Comparison of ENCODE assay signal across 25 cellular contexts in the genomic region with DNA sequence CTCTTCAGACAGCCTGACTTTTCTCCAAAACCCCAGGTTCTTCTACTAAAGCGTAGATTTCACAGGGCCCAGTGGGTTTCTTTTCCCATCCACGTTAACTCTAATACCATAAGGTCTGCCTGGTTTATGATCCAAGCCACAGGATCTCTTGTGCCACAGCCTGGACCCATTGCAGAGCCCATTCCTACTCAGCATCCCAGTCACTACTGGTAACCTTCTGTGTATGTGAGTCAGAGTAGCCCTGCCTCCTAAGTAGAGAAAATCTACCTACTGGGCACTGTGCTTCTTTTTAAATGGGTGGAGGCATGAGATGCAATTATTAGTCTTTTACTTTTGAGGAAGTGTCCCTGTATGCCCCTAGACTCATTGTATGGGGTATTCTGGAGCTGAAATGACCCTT. TPM values are rescaled to one million over a fixed set of nuclear protein-coding genes. Genes with fewer than 3 reads are reported as not detected.
A peak's percentile ranks its signal among the peaks of the same experiment; 100 is the strongest.
DNase-seq lines count a peak whose midpoint lies in the region; ATAC-seq and TF ChIP-seq lines count a peak whose summit lies in the region.
"Had no signal": no experiment of that assay in that cellular context is flagged by ENCODE, and none has a peak within 500 bp of the region (broad histone marks: within the 10 kb centered on the region; RNA-seq: fewer than 3 reads in every experiment).

No MANE protein-coding gene starts in this region.

- H3K36me3 Mint-ChIP-seq in HFFc6 (ENCODE audit: low read depth) (no peaks in the 10 kb centered on the region), nephron (ENCODE audit: low read depth) (no peaks in the 10 kb centered on the region)
- no peaks in the 10 kb centered on the region for H3K36me3 Mint-ChIP-seq in activated CD4-positive, alpha-beta T cell treated with anti-CD3 and anti-CD28 coated beads, Interleukin-2, amount 10 ng/mL, durations not matched to agents 7 days and 5 days (ENCODE audit: low read depth)

- no peak for TF ChIP-seq CTCF in AG04450 (IDR thresholded peaks at IDR 0.05; ENCODE audit: low read depth, low read length)
- no peak for TF ChIP-seq CTCF in HFFc6 (IDR thresholded peaks at IDR 0.05)
- no peak for TF ChIP-seq CTCF in epithelial cell of esophagus (IDR thresholded peaks at IDR 0.05; ENCODE audit: insufficient read depth, low read depth, low read length, missing control alignments)
- TF ChIP-seq CTCF in nephron (IDR thresholded peaks at IDR 0.05; ENCODE audit: unreplicated experiment in 3 of 3): no peak

- ATAC-seq in GM18519 (IDR thresholded peaks at IDR 0.05; ENCODE audit: low FRiP score, unreplicated experiment) (no peak), HG03439 (IDR thresholded peaks at IDR 0.05; ENCODE audit: unreplicated experiment) (no peak), HG03135 (IDR thresholded peaks at IDR 0.05; ENCODE audit: unreplicated experiment) (no peak)
- ATAC-seq: Right ventricle myocardium inferior had no signal

- H3K27ac ChIP-seq in AG04450 (ENCODE audit: low read depth, low read length): peak overlapping the region; percentile 58
- H3K27ac ChIP-seq: 22Rv1, C4-2B had no signal

- peaks cover 47% of the 10 kb centered on the region for H3K4me1 Mint-ChIP-seq in HFFc6 (ENCODE audit: low read depth)
- H3K4me1 Mint-ChIP-seq in nephron: peaks cover 30% of the 10 kb centered on the region
- peaks cover 4% of the 10 kb centered on the region for H3K4me1 Mint-ChIP-seq in activated CD4-positive, alpha-beta T cell treated with anti-CD3 and anti-CD28 coated beads, Interleukin-2, amount 10 ng/mL, durations not matched to agents 7 days and 5 days

- no peaks in the 10 kb centered on the region for H3K27me3 ChIP-seq in AG04450 (ENCODE audit: control insufficient read depth, insufficient read depth, low read length)
- H3K27me3 ChIP-seq: MG63, SJSA1 had no signal

- H3K9me3 ChIP-seq in AG04450 (ENCODE audit: control insufficient read depth, insufficient read depth, low read length): no peaks in the 10 kb centered on the region
- H3K9me3 ChIP-seq: MG63, SJSA1 had no signal

- no peak for DNase-seq in AG04450 (ENCODE audit: low read depth, low spot score)
- peak; percentile 17 for DNase-seq in HFFc6
- peak; percentile 11 for DNase-seq in epithelial cell of esophagus (ENCODE audit: low read depth)
- DNase-seq in activated CD4-positive, alpha-beta T cell treated with anti-CD3 and anti-CD28 coated beads, Interleukin-2, amount 10 ng/mL, durations not matched to agents 7 days and 5 days: no peak
- DNase-seq: ACHN, DMS53, EL, GF-D8, H9, Kasumi-1, MG63, NCI-H1417, NCI-H1694 treated with DMSO at 0.1 percent for 48 hours, NCI-H2081 treated with DMSO at 0.1 percent for 48 hours, NCI-H524 treated with DMSO at 0.1 percent for 48 hours, NCI-H82 had no signal

- H3K4me3 Mint-ChIP-seq in HFFc6: no peak overlapping the region
- peak overlapping the region in 2 of 3 experiments; percentile 40 to 59 for H3K4me3 Mint-ChIP-seq in nephron
- H3K4me3 Mint-ChIP-seq in activated CD4-positive, alpha-beta T cell treated with anti-CD3 and anti-CD28 coated beads, Interleukin-2, amount 10 ng/mL, durations not matched to agents 7 days and 5 days: no peak overlapping the region

- H3K27ac Mint-ChIP-seq in HFFc6: peak overlapping the region; percentile 72; the same call in 1 of the 2 replicates
- no peak overlapping the region for H3K27ac Mint-ChIP-seq in nephron
- no peak overlapping the region for H3K27ac Mint-ChIP-seq in activated CD4-positive, alpha-beta T cell treated with anti-CD3 and anti-CD28 coated beads, Interleukin-2, amount 10 ng/mL, durations not matched to agents 7 days and 5 days
- H3K27ac Mint-ChIP-seq: H9 had no signal

- H3K4me3 ChIP-seq in AG04450 (ENCODE audit: low read depth, low read length) (no peak overlapping the region), epithelial cell of esophagus (ENCODE audit: low read length) (no peak overlapping the region)
- H3K4me3 ChIP-seq: MG63, SJSA1 had no signal

- H3K9me3 Mint-ChIP-seq in HFFc6 (peaks cover 3% of the 10 kb centered on the region; the same call in 1 of the 2 replicates), nephron (no peaks in the 10 kb centered on the region)
- H3K9me3 Mint-ChIP-seq in activated CD4-positive, alpha-beta T cell treated with anti-CD3 and anti-CD28 coated beads, Interleukin-2, amount 10 ng/mL, durations not matched to agents 7 days and 5 days: peaks cover 4% of the 10 kb centered on the region
- H3K9me3 Mint-ChIP-seq: H9 had no signal

- CTCF ChIA-PET in AG04450 (lab: Charles Lee): interaction anchor here (4.4 to 14.2 kb wide), 2 partner anchors 62 to 98 kb away, joined by 27 to 192 read pairs; a partner anchor contains a TSS
- CTCF ChIA-PET in activated CD4-positive, alpha-beta T cell treated with anti-CD3 and anti-CD28 coated beads, Interleukin-2, amount 10 ng/mL, durations not matched to agents 7 days and 5 days (lab: Charles Lee): no interaction called here

- H3K27me3 Mint-ChIP-seq in HFFc6 (ENCODE audit: insufficient read depth) (no peaks in the 10 kb centered on the region; the same call in 1 of the 2 replicates), nephron (ENCODE audit: low read depth) (peaks cover 10% of the 10 kb centered on the region)
- peaks cover 8% of the 10 kb centered on the region for H3K27me3 Mint-ChIP-seq in activated CD4-positive, alpha-beta T cell treated with anti-CD3 and anti-CD28 coated beads, Interleukin-2, amount 10 ng/mL, durations not matched to agents 7 days and 5 days

- POLR2A ChIA-PET in AG04450 (lab: Yijun Ruan, JAX): interaction anchor here (2.5 kb wide), 1 partner anchor 23 kb away, joined by 11 read pairs; no protein-coding TSS in a partner anchor
- POLR2A ChIA-PET in activated CD4-positive, alpha-beta T cell treated with anti-CD3 and anti-CD28 coated beads, Interleukin-2, amount 10 ng/mL, durations not matched to agents 7 days and 5 days (lab: Charles Lee): no interaction called here

RNA-seq across cellular contexts. Expression of a gene that starts 13.5 kb away (rescaled TPM):
- polyA plus RNA-seq in AG04450 (2011; rRNA removed): 0.73 and 0.89 TPM in 2 replicates
- polyA minus RNA-seq in AG04450 (2011; rRNA and poly(A)+ RNA removed): 0.55 TPM in 1 of 2 replicates, not detected in the other
- total RNA-seq in HFFc6 (2021; fragmentation: NEBNext Ultra II Directional; extraction: Animal tissue kit (Norgen Biotek cat#: 25700)): not detected
- not detected for total RNA-seq in activated CD4-positive, alpha-beta T cell treated with anti-CD3 and anti-CD28 coated beads, Interleukin-2, amount 10 ng/mL, durations not matched to agents 7 days and 5 days
- total RNA-seq: H9, OCI-LY7, SJSA1 had no signal

RNA-seq across cellular contexts. Expression of a gene that starts 20.2 kb away (rescaled TPM):
- 0.06 TPM in 1 of 2 replicates, not detected in the other for polyA plus RNA-seq in AG04450 (2011; rRNA removed)
- not detected in 2 replicates for polyA minus RNA-seq in AG04450 (2011; rRNA and poly(A)+ RNA removed)
- not detected for total RNA-seq in HFFc6 (2021; fragmentation: NEBNext Ultra II Directional; extraction: Animal tissue kit (Norgen Biotek cat#: 25700))
- not detected for total RNA-seq in activated CD4-positive, alpha-beta T cell treated with anti-CD3 and anti-CD28 coated beads, Interleukin-2, amount 10 ng/mL, durations not matched to agents 7 days and 5 days
- total RNA-seq: H9, OCI-LY7, Right ventricle myocardium inferior, SJSA1 had no signal

RNA-seq across cellular contexts. Expression of a gene that starts 29.0 kb away (rescaled TPM):
- polyA plus RNA-seq in AG04450 (2011; rRNA removed): 0.50 and 0.62 TPM in 2 replicates
- polyA minus RNA-seq in AG04450 (2011; rRNA and poly(A)+ RNA removed): not detected in 2 replicates
- not detected for total RNA-seq in HFFc6 (2021; fragmentation: NEBNext Ultra II Directional; extraction: Animal tissue kit (Norgen Biotek cat#: 25700))
- not detected for total RNA-seq in activated CD4-positive, alpha-beta T cell treated with anti-CD3 and anti-CD28 coated beads, Interleukin-2, amount 10 ng/mL, durations not matched to agents 7 days and 5 days
- total RNA-seq: H9, OCI-LY7, Right ventricle myocardium inferior, SJSA1 had no signal

RNA-seq across cellular contexts. Expression of a gene that starts 43.9 kb away (rescaled TPM):
- polyA plus RNA-seq in AG04450 (2011; rRNA removed): 119 and 176 TPM in 2 replicates
- 161 and 247 TPM in 2 replicates for polyA minus RNA-seq in AG04450 (2011; rRNA and poly(A)+ RNA removed)
- total RNA-seq in HFFc6 (2021; fragmentation: NEBNext Ultra II Directional; extraction: Animal tissue kit (Norgen Biotek cat#: 25700)): 10 to 100 TPM; 23.2 to 65.9 (median 30.1) TPM
- not detected for total RNA-seq in activated CD4-positive, alpha-beta T cell treated with anti-CD3 and anti-CD28 coated beads, Interleukin-2, amount 10 ng/mL, durations not matched to agents 7 days and 5 days
- total RNA-seq: OCI-LY7 had no signal

RNA-seq across cellular contexts. Expression of a gene that starts 57.3 kb away (rescaled TPM):
- 0.16 TPM in 1 of 2 replicates, not detected in the other for polyA plus RNA-seq in AG04450 (2011; rRNA removed)
- 0.52 TPM in 1 of 2 replicates, not detected in the other for polyA minus RNA-seq in AG04450 (2011; rRNA and poly(A)+ RNA removed)
- total RNA-seq in HFFc6 (2021; fragmentation: NEBNext Ultra II Directional; extraction: Animal tissue kit (Norgen Biotek cat#: 25700)): not detected
- total RNA-seq in activated CD4-positive, alpha-beta T cell treated with anti-CD3 and anti-CD28 coated beads, Interleukin-2, amount 10 ng/mL, durations not matched to agents 7 days and 5 days: not detected
- total RNA-seq: H9, OCI-LY7, SJSA1 had no signal

Comparison
In these comparisons a context has a peak if more than half of its experiments do, and no peak if none do; other contexts are left out.
1. DNase-seq: peak in HFFc6 (single experiment) and epithelial cell of esophagus (single experiment); none in AG04450 (single experiment) and activated CD4-positive, alpha-beta T cell treated with anti-CD3 and anti-CD28 coated beads, Interleukin-2, amount 10 ng/mL, durations not matched to agents 7 days and 5 days (single experiment).
2. H3K4me3 Mint-ChIP-seq: peak in nephron (2 of 3); none in HFFc6 (single experiment) and activated CD4-positive, alpha-beta T cell treated with anti-CD3 and anti-CD28 coated beads, Interleukin-2, amount 10 ng/mL, durations not matched to agents 7 days and 5 days (single experiment).